ENCODE assay signal across 8 cellular contexts in the genomic region with DNA sequence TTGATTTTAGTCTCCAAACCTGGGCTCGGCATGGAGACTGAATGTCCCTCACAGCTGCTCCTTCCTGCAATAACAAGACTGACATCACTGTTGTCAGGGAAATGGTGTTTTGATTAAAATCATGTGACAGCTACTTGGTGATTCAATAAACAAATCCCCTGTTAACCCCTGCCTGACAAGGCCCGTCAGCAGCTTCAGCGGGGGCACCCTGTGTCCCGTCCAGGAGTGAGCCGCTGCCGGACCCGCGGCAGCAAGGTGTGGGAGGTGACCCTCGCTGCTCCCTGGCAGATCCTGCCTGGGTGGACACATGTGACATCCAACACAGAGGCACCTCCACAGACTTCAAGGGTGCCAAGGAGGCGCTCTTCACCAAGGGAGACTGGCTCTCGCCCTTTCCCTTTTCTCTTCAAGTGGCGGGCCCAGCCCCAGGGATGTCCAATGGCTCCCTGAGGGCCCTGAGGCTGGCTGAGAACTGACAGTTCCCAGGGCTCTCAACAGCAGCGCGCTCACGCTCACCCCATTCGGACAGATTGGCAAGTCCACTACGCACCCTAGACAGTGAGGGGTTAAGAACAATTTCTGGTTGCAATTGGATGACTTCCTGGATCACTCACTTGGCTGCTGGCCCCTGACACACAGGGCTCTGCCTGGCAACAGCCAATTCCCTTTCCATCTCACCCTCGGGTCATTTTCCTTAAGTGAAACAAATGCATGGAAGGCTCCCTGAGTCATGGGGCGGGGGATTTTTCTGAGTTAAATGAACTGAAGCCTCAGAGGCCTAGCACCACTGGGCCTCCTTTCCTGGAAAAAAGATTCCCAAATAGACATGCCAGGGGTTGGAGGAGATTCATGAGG. TPM values are rescaled to one million over a fixed set of nuclear protein-coding genes. Genes with fewer than 3 reads are reported as not detected.
DNase-seq lines count a peak whose midpoint lies in the region; ATAC-seq and TF ChIP-seq lines count a peak whose summit lies in the region.

No MANE protein-coding gene starts in this region.

- H3K4me3 ChIP-seq in RWPE2 (ENCODE audit: severe bottlenecking) (no peak overlapping the region), mucosa of stomach (ENCODE audit: low read length) (no peak overlapping the region), uterus (peak overlapping the region; percentile 26 to 37)

- H3K36me3 Mint-ChIP-seq in activated T-cell treated with anti-CD3 and anti-CD28 coated beads, Interleukin-2, amount 50 U/mL, for 72 hours (ENCODE audit: insufficient read depth in 2 of 2): peaks cover 0 to 2% of the 10 kb centered on the region in 2 donors

- H3K4me3 Mint-ChIP-seq in activated T-cell treated with anti-CD3 and anti-CD28 coated beads, Interleukin-2, amount 50 U/mL, for 72 hours: no peak overlapping the region

- peaks cover 18% of the 10 kb centered on the region for H3K4me1 ChIP-seq in RWPE2 (ENCODE audit: insufficient read depth, poor library complexity, severe bottlenecking)
- H3K4me1 ChIP-seq in mucosa of stomach (ENCODE audit: control insufficient read depth, insufficient read depth, low read length): peaks cover 47% of the 10 kb centered on the region
- H3K4me1 ChIP-seq in uterus: peaks cover 22 to 29% of the 10 kb centered on the region in 2 donors

- no peaks in the 10 kb centered on the region for H3K27me3 ChIP-seq in RWPE2 (ENCODE audit: insufficient read depth, poor library complexity, severe bottlenecking)
- H3K27me3 ChIP-seq in mucosa of stomach (ENCODE audit: control insufficient read depth, insufficient read depth, low read length): no peaks in the 10 kb centered on the region
- no peaks in the 10 kb centered on the region for H3K27me3 ChIP-seq in uterus

- no peaks in the 10 kb centered on the region for H3K9me3 Mint-ChIP-seq in activated T-cell treated with anti-CD3 and anti-CD28 coated beads, Interleukin-2, amount 50 U/mL, for 72 hours

- H3K9ac ChIP-seq in mucosa of stomach (ENCODE audit: low read length): peak overlapping the region; percentile 40

- H3K4me1 Mint-ChIP-seq in activated T-cell treated with anti-CD3 and anti-CD28 coated beads, Interleukin-2, amount 50 U/mL, for 72 hours (ENCODE audit: low read depth): no peaks in the 10 kb centered on the region

- intact Hi-C loops in uterus (cut with DNase I; ENCODE audit: low total_unique reads): no loop called here

- TF ChIP-seq POLR2A in erythroblast (IDR thresholded peaks at IDR 0.05; ENCODE audit: low read length) (no peak), uterus (IDR thresholded peaks at IDR 0.05) (peak; percentile 17 to 57)

- no peaks in the 10 kb centered on the region for H3K27me3 Mint-ChIP-seq in activated T-cell treated with anti-CD3 and anti-CD28 coated beads, Interleukin-2, amount 50 U/mL, for 72 hours (ENCODE audit: low read depth)

- ATAC-seq in activated T-cell treated with anti-CD3 and anti-CD28 coated beads, Interleukin-2, amount 50 U/mL, for 72 hours (replicated peaks in 1 of 2): no peak
- ATAC-seq in RWPE2 (ENCODE audit: low read depth) (peak; percentile 87), GM18858 (IDR thresholded peaks at IDR 0.05; ENCODE audit: unreplicated experiment) (no peak)

- H3K27ac Mint-ChIP-seq in activated T-cell treated with anti-CD3 and anti-CD28 coated beads, Interleukin-2, amount 50 U/mL, for 72 hours: peak overlapping the region; percentile 27

- DNase-seq in activated T-cell treated with anti-CD3 and anti-CD28 coated beads, Interleukin-2, amount 50 U/mL, for 72 hours: no peak
- no peak for DNase-seq in activated T-cell treated with anti-CD3 and anti-CD28 coated beads, Interleukin-2, amount 50 U/mL, for 48 hours
- DNase-seq in RWPE2 (ENCODE audit: low spot score): peak; percentile 81
- DNase-seq in erythroblast (lab: John Stamatoyannopoulos, UW): peak; percentile 12 to 16
- peak; percentile 82 to 90 for DNase-seq in uterus
- no peak for DNase-seq in stimulated activated CD8-positive, alpha-beta memory T cell treated with anti-CD3 and anti-CD28 coated beads, Interleukin-4, amount 100 ng/mL, for 48 hours

- H3K27ac ChIP-seq in RWPE2 (ENCODE audit: poor library complexity, severe bottlenecking): peak overlapping the region; percentile 81
- H3K27ac ChIP-seq in uterus: peak overlapping the region; percentile 93 to 95

- TF ChIP-seq CTCF in RWPE2 (IDR thresholded peaks at IDR 0.05; ENCODE audit: poor library complexity, severe bottlenecking) (no peak), uterus (IDR thresholded peaks at IDR 0.05) (no peak)

- peaks cover 12% of the 10 kb centered on the region for H3K36me3 ChIP-seq in RWPE2 (ENCODE audit: low read depth)
- no peaks in the 10 kb centered on the region for H3K36me3 ChIP-seq in mucosa of stomach (ENCODE audit: control insufficient read depth, insufficient read depth, low read length)
- H3K36me3 ChIP-seq in uterus: no peaks in the 10 kb centered on the region

- no peaks in the 10 kb centered on the region for H3K9me3 ChIP-seq in RWPE2 (ENCODE audit: severe bottlenecking)
- no peaks in the 10 kb centered on the region for H3K9me3 ChIP-seq in mucosa of stomach (ENCODE audit: control insufficient read depth, low read length)
- H3K9me3 ChIP-seq in uterus: no peaks in the 10 kb centered on the region

RNA-seq across cellular contexts. Expression of gene PPP2R1B, which starts 30.7 kb away (rescaled TPM):
- 10 to 100 TPM; 29.6 to 34.7 TPM for total RNA-seq in activated T-cell treated with anti-CD3 and anti-CD28 coated beads, Interleukin-2, amount 50 U/mL, for 72 hours
- total RNA-seq in uterus: 10 to 100 TPM; 12.0 to 30.0 (median 28.4) TPM

Comparison
In these comparisons a context has a peak if more than half of its experiments do, and no peak if none do; other contexts are left out.
1. DNase-seq: peak in RWPE2 (single experiment), erythroblast (2 of 2) and uterus (2 of 2); none in activated T-cell treated with anti-CD3 and anti-CD28 coated beads, Interleukin-2, amount 50 U/mL, for 72 hours (0 of 2), activated T-cell treated with anti-CD3 and anti-CD28 coated beads, Interleukin-2, amount 50 U/mL, for 48 hours (0 of 2) and stimulated activated CD8-positive, alpha-beta memory T cell treated with anti-CD3 and anti-CD28 coated beads, Interleukin-4, amount 100 ng/mL, for 48 hours (single experiment).
2. H3K4me3 ChIP-seq: peak in uterus (2 of 2); none in RWPE2 (single experiment) and mucosa of stomach (single experiment).